Comparison of ENCODE assay signal across 22 cellular contexts in genomic region chr1:98253145-98253544, GRCh38.
"Had no signal": no experiment of that assay in that cellular context is flagged by ENCODE, and none has a peak within 500 bp of the region (broad histone marks: within the 10 kb centered on the region; RNA-seq: fewer than 3 reads in every experiment).

No MANE protein-coding gene starts in this region.

- H3K27ac ChIP-seq: dorsolateral prefrontal cortex, hepatocyte, neural progenitor cell, ovary, right atrium auricular region, stomach, thoracic aorta, transverse colon had no signal

- H3K36me3 ChIP-seq: neural progenitor cell, ovary, right atrium auricular region, stomach, thoracic aorta, transverse colon had no signal

- H3K36me3 Mint-ChIP-seq: memory B cell, natural killer cell, neural progenitor cell had no signal

- H3K4me1 ChIP-seq: neural progenitor cell, right atrium auricular region, stomach, transverse colon had no signal

- H3K27ac Mint-ChIP-seq: memory B cell, mesothelial cell of epicardium, natural killer cell, neural progenitor cell had no signal

- H2AFZ ChIP-seq: hepatocyte, neural progenitor cell had no signal

- H3K27me3 ChIP-seq: hepatocyte, neural progenitor cell, ovary, right atrium auricular region, stomach, transverse colon had no signal

- H3K4me2 ChIP-seq: hepatocyte, neural progenitor cell had no signal

- H3K4me1 Mint-ChIP-seq: memory B cell, natural killer cell, neural progenitor cell had no signal

- H3K27me3 Mint-ChIP-seq: memory B cell had no signal

- ATAC-seq: left lobe of liver, natural killer cell had no signal

- DNase-seq: cortex of kidney; dorsolateral prefrontal cortex; effector CD8-positive, alpha-beta T cell; foreskin melanocyte; head of caudate nucleus; islet precursor cell; natural killer cell; nucleus accumbens; ovary; small intestine; stimulated activated CD4-positive, alpha-beta T cell treated with anti-CD3 and anti-CD28 coated beads, Interleukin-12 subunit alpha, Interleukin-12 subunit beta, amount 100 ng/mL, for 4 hours; stimulated activated naive CD4-positive, alpha-beta T cell; stomach; substantia nigra; transverse colon had no signal

- H3K9ac ChIP-seq: neural progenitor cell had no signal

- H3K4me3 Mint-ChIP-seq: memory B cell, mesothelial cell of epicardium, natural killer cell, neural progenitor cell had no signal

- H3K9me3 ChIP-seq: ovary, thoracic aorta, transverse colon had no signal

- H3K79me2 ChIP-seq: hepatocyte had no signal

- H3K4me3 ChIP-seq: dorsolateral prefrontal cortex, hepatocyte, neural progenitor cell, ovary, right atrium auricular region, stomach, thoracic aorta, transverse colon had no signal
